ENCODE assay signal across 13 cellular contexts in the genomic region with DNA sequence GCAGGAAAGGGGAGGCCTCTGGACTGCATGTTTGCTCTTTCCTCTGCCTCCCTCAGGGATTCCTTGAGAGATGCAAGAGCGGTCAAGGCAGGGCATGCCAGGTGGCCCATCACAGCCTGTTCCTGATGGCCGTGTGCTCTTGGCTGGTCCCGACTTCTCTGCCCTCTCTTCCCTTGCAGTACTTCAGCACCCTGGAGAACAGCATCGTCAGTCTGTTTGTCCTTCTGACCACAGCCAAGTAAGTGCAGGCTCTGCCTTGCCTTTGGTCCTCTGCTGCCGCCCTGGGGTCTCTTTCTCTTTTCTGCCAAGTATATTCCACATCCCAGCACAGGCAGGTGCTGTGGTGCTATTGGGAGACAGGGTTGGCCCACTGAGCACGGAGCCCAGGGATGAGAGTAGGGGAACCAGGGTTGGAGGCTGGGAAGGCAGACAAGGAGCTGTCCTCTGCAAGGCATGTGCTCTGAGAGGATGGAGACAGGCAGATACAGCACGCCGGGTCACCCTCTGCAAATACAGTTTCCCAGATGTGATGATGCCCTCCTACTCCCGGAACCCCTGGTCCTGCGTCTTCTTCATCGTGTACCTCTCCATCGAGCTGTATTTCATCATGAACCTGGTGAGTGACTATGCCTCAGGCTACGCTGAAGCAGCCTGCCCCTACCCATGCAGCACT. TPM values are rescaled to one million over a fixed set of nuclear protein-coding genes. Genes with fewer than 3 reads are reported as not detected.
DNase-seq lines count a peak whose midpoint lies in the region; ATAC-seq and TF ChIP-seq lines count a peak whose summit lies in the region.
"Had no signal": no experiment of that assay in that cellular context is flagged by ENCODE, and none has a peak within 500 bp of the region (broad histone marks: within the 10 kb centered on the region; RNA-seq: fewer than 3 reads in every experiment).

No MANE protein-coding gene starts in this region.

- TF ChIP-seq POLR2A in uterus (IDR thresholded peaks at IDR 0.05), result no peak

- no peaks in the 10 kb centered on the region for H3K9me3 ChIP-seq in right atrium auricular region
- H3K9me3 ChIP-seq in mucosa of descending colon, result no peaks in the 10 kb centered on the region
- H3K9me3 ChIP-seq in uterus, result no peaks in the 10 kb centered on the region

- no peak for TF ChIP-seq CTCF in right atrium auricular region (IDR thresholded peaks at IDR 0.05)
- TF ChIP-seq CTCF in coronary artery (IDR thresholded peaks at IDR 0.05), result no peak
- no peak for TF ChIP-seq CTCF in mucosa of descending colon (IDR thresholded peaks at IDR 0.05)
- TF ChIP-seq CTCF in uterus (IDR thresholded peaks at IDR 0.05), result no peak

- H3K27ac ChIP-seq in right atrium auricular region (peak overlapping the region in 1 of 2 donors; percentile 8), coronary artery (peak overlapping the region; percentile 77 to 94), uterus (peak overlapping the region; percentile 66 to 85)

- DNase-seq in left cardiac atrium, result peak; percentile 13
- DNase-seq in right atrium auricular region (ENCODE audit: low spot score), result no peak
- no peak for DNase-seq in coronary artery (ENCODE audit: low spot score)
- peak in 2 of 3 donors; percentile 5 to 26 for DNase-seq in mucosa of descending colon
- DNase-seq in uterus, result no peak
- no peak for DNase-seq in epidermal melanocyte (ENCODE audit: insufficient read length, low spot score)
- DNase-seq: activated CD8-positive, alpha-beta T cell treated with anti-CD3 and anti-CD28 coated beads for 36 hours; Karpas-422; NCI-H2029 treated with DMSO at 0.1 percent for 48 hours; NCI-H82; trophoblast cell had no signal

- no peaks in the 10 kb centered on the region for H3K27me3 ChIP-seq in right atrium auricular region
- no peaks in the 10 kb centered on the region for H3K27me3 ChIP-seq in uterus

- peaks cover 78% of the 10 kb centered on the region for H3K36me3 ChIP-seq in right atrium auricular region
- peaks cover 10% of the 10 kb centered on the region for H3K36me3 ChIP-seq in mucosa of descending colon (ENCODE audit: low read depth)
- no peaks in the 10 kb centered on the region for H3K36me3 ChIP-seq in uterus

- H3K4me1 ChIP-seq in right atrium auricular region, result peaks cover 0 to 36% of the 10 kb centered on the region in 2 donors
- peaks cover 6% of the 10 kb centered on the region for H3K4me1 ChIP-seq in mucosa of descending colon (ENCODE audit: low read depth)
- peaks cover 0 to 20% of the 10 kb centered on the region in 2 donors for H3K4me1 ChIP-seq in uterus

- H3K4me3 ChIP-seq in right atrium auricular region (no peak overlapping the region), coronary artery (no peak overlapping the region), mucosa of descending colon (no peak overlapping the region), uterus (no peak overlapping the region)

- intact Hi-C loops in left cardiac atrium (cut with DNase I), result no loop called here
- intact Hi-C loops in mucosa of descending colon (cut with DNase I, micrococcal nuclease), result no loop called here
- intact Hi-C loops in uterus (cut with DNase I; ENCODE audit: low total_unique reads), result no loop called here

- ATAC-seq in left cardiac atrium (no peak), mucosa of descending colon (no peak), GM18519 (IDR thresholded peaks at IDR 0.05; ENCODE audit: low FRiP score, unreplicated experiment) (no peak), GM18502 (IDR thresholded peaks at IDR 0.05; ENCODE audit: poor library complexity, unreplicated experiment) (no peak)
- ATAC-seq: activated CD8-positive, alpha-beta T cell treated with anti-CD3 and anti-CD28 coated beads for 36 hours had no signal

RNA-seq across cellular contexts. Expression of gene TPCN1, which starts 51.9 kb away (rescaled TPM):
- total RNA-seq in left cardiac atrium, result 10 to 100 TPM; 66.1 to 80.6 TPM
- total RNA-seq in right atrium auricular region, result 10 to 100 TPM; 57.3 to 58.7 TPM
- 100 to 1,000 TPM in 1 of 3 donors, 10 to 100 TPM in 2; 89.9 to 133 (median 91.3) TPM for total RNA-seq in mucosa of descending colon
- 10 to 100 TPM; 21.4 to 79.8 (median 52.9) TPM for total RNA-seq in uterus

Comparison
In these comparisons a context has a peak if more than half of its experiments do, and no peak if none do; other contexts are left out.
1. DNase-seq: peak in left cardiac atrium (single experiment) and mucosa of descending colon (2 of 3); none in right atrium auricular region (single experiment), coronary artery (single experiment), uterus (0 of 2) and epidermal melanocyte (single experiment).